ENCODE assay signal across 31 cellular contexts in genomic region chr3:195060531-195061385, GRCh38.
DNase-seq lines count a peak whose midpoint lies in the region; ATAC-seq and TF ChIP-seq lines count a peak whose summit lies in the region.
"Had no signal": no experiment of that assay in that cellular context is flagged by ENCODE, and none has a peak within 500 bp of the region (broad histone marks: within the 10 kb centered on the region; RNA-seq: fewer than 3 reads in every experiment).

No MANE protein-coding gene starts in this region.

- no peak overlapping the region for H3K4me3 ChIP-seq in lower lobe of right lung
- H3K4me3 ChIP-seq: gastroesophageal sphincter, GM12878, left lung, pancreas, stomach, tibial artery had no signal

- no peaks in the 10 kb centered on the region for H3K27me3 Mint-ChIP-seq in stimulated activated naive CD8-positive, alpha-beta T cell treated with anti-CD3 and anti-CD28 coated beads, Interleukin-15, amount 100 ng/mL, for 72 hours
- no peaks in the 10 kb centered on the region for H3K27me3 Mint-ChIP-seq in neural crest cell (ENCODE audit: low read depth)
- H3K27me3 Mint-ChIP-seq: activated CD4-positive, alpha-beta memory T cell treated with anti-CD3 and anti-CD28 coated beads, Interleukin-2, amount 10 ng/mL, durations not matched to agents 7 days and 5 days; activated naive CD8-positive, alpha-beta T cell treated with anti-CD3 and anti-CD28 coated beads, Interleukin-2, amount 10 ng/mL, durations not matched to agents 7 days and 5 days had no signal

- peak overlapping the region in 1 of 2 donors; percentile 78 for H3K27ac Mint-ChIP-seq in stimulated activated naive CD8-positive, alpha-beta T cell treated with anti-CD3 and anti-CD28 coated beads, Interleukin-15, amount 100 ng/mL, for 72 hours
- H3K27ac Mint-ChIP-seq in neural crest cell (ENCODE audit: unreplicated experiment): peak overlapping the region; percentile 27
- H3K27ac Mint-ChIP-seq: activated CD4-positive, alpha-beta memory T cell treated with anti-CD3 and anti-CD28 coated beads, Interleukin-2, amount 10 ng/mL, durations not matched to agents 7 days and 5 days; activated naive CD8-positive, alpha-beta T cell treated with anti-CD3 and anti-CD28 coated beads, Interleukin-2, amount 10 ng/mL, durations not matched to agents 7 days and 5 days; activated T-helper 2 cell treated with anti-CD3 and anti-CD28 coated beads, Interferon-gamma antibody, Interleukin-2, Interleukin-4, amounts not matched to agents 10 μg/mL and 5 μg/mL and 100 μg/mL, durations not matched to agents 14 hours and 24 hours and 36 hours; B cell; CD8-positive, alpha-beta T cell; immature natural killer cell; natural killer cell had no signal

- peaks cover 4% of the 10 kb centered on the region for H3K27me3 ChIP-seq in foreskin keratinocyte
- no peaks in the 10 kb centered on the region for H3K27me3 ChIP-seq in lower lobe of right lung (ENCODE audit: low read depth)
- H3K27me3 ChIP-seq: gastroesophageal sphincter, left lung, pancreas, stomach had no signal

- H3K9me3 ChIP-seq in lower lobe of right lung: no peaks in the 10 kb centered on the region
- H3K9me3 ChIP-seq: gastroesophageal sphincter, left lung, pancreas, stomach, tibial artery had no signal

- H3K27ac ChIP-seq in foreskin keratinocyte: no peak overlapping the region
- no peak overlapping the region for H3K27ac ChIP-seq in lower lobe of right lung
- H3K27ac ChIP-seq: gastroesophageal sphincter, left lung, pancreas, stomach, tibial artery had no signal

- H3K36me3 Mint-ChIP-seq in neural crest cell (ENCODE audit: low read depth): peaks cover 9% of the 10 kb centered on the region
- H3K36me3 Mint-ChIP-seq: CD8-positive, alpha-beta T cell; immature natural killer cell; natural killer cell had no signal

- intact Hi-C loops in left cardiac atrium (cut with DNase I) (no loop called here), lower lobe of right lung (cut with DNase I) (no loop called here)

- H3K4me3 Mint-ChIP-seq in stimulated activated naive CD8-positive, alpha-beta T cell treated with anti-CD3 and anti-CD28 coated beads, Interleukin-15, amount 100 ng/mL, for 72 hours: no peak overlapping the region
- H3K4me3 Mint-ChIP-seq in neural crest cell: no peak overlapping the region
- H3K4me3 Mint-ChIP-seq: activated CD4-positive, alpha-beta memory T cell treated with anti-CD3 and anti-CD28 coated beads, Interleukin-2, amount 10 ng/mL, durations not matched to agents 7 days and 5 days; activated naive CD8-positive, alpha-beta T cell treated with anti-CD3 and anti-CD28 coated beads, Interleukin-2, amount 10 ng/mL, durations not matched to agents 7 days and 5 days; B cell; CD8-positive, alpha-beta T cell; central memory CD8-positive, alpha-beta T cell; immature natural killer cell; natural killer cell had no signal

- DNase-seq in stimulated activated naive CD8-positive, alpha-beta T cell treated with anti-CD3 and anti-CD28 coated beads, Interleukin-15, amount 100 ng/mL, for 72 hours: no peak
- no peak for DNase-seq in stimulated activated naive CD8-positive, alpha-beta T cell treated with anti-CD3 and anti-CD28 coated beads, Interleukin-15, Interleukin-2, amounts not matched to agents 100 U/mL and 50 U/mL, for 24 hours
- peak; percentile 16 for DNase-seq in left cardiac atrium
- no peak for DNase-seq in neural crest cell (ENCODE audit: low read depth, low spot score)
- no peak for DNase-seq in foreskin keratinocyte
- no peak for DNase-seq in effector CD4-positive, alpha-beta T cell
- no peak for DNase-seq in lower lobe of right lung
- DNase-seq in DMS53 treated with DMSO at 0.1 percent for 48 hours (lab: John Stamatoyannopoulos, UW; ENCODE audit: unreplicated experiment): no peak
- DNase-seq: activated CD4-positive, alpha-beta memory T cell treated with anti-CD3 and anti-CD28 coated beads, Interleukin-2, amount 10 ng/mL, durations not matched to agents 7 days and 5 days; activated naive CD8-positive, alpha-beta T cell treated with anti-CD3 and anti-CD28 coated beads, Interleukin-2, amount 10 ng/mL, durations not matched to agents 7 days and 5 days; CD8-positive, alpha-beta T cell; dermis blood vessel endothelial cell; EL; immature natural killer cell; natural killer cell; NCI-H187; NCI-H2171 treated with DMSO at 0.1 percent for 48 hours; NCI-H524; NK-92 treated with Interleukin-12 subunit alpha and Interleukin-12 subunit beta, amount 100 ng/mL, for 24 hours; PC-3; SHP77 treated with DMSO at 0.1 percent for 48 hours; stomach had no signal

- peak; percentile 22 for ATAC-seq in stimulated activated naive CD8-positive, alpha-beta T cell treated with anti-CD3 and anti-CD28 coated beads, Interleukin-15, amount 100 ng/mL, for 72 hours
- no peak for ATAC-seq in stimulated activated naive CD8-positive, alpha-beta T cell treated with anti-CD3 and anti-CD28 coated beads, Interleukin-15, Interleukin-2, amounts not matched to agents 100 U/mL and 50 U/mL, for 24 hours
- ATAC-seq in left cardiac atrium (peak in 1 of 2 donors; percentile 17), foreskin keratinocyte (no peak), lower lobe of right lung (no peak)
- ATAC-seq: CD8-positive, alpha-beta T cell; gastroesophageal sphincter; GM12878; left lung; pancreas; PC-3; sciatic nerve had no signal

- peaks cover 0 to 3% of the 10 kb centered on the region in 2 donors for H3K9me3 Mint-ChIP-seq in stimulated activated naive CD8-positive, alpha-beta T cell treated with anti-CD3 and anti-CD28 coated beads, Interleukin-15, amount 100 ng/mL, for 72 hours
- no peaks in the 10 kb centered on the region for H3K9me3 Mint-ChIP-seq in neural crest cell
- H3K9me3 Mint-ChIP-seq: activated CD4-positive, alpha-beta memory T cell treated with anti-CD3 and anti-CD28 coated beads, Interleukin-2, amount 10 ng/mL, durations not matched to agents 7 days and 5 days; activated naive CD8-positive, alpha-beta T cell treated with anti-CD3 and anti-CD28 coated beads, Interleukin-2, amount 10 ng/mL, durations not matched to agents 7 days and 5 days; activated T-helper 2 cell treated with anti-CD3 and anti-CD28 coated beads, Interferon-gamma antibody, Interleukin-2, Interleukin-4, amounts not matched to agents 10 μg/mL and 5 μg/mL and 100 μg/mL, durations not matched to agents 14 hours and 24 hours and 36 hours; CD8-positive, alpha-beta T cell; central memory CD8-positive, alpha-beta T cell; immature natural killer cell; natural killer cell had no signal

- TF ChIP-seq CTCF in neural crest cell (conservative IDR thresholded peaks at IDR 0.05) (no peak), foreskin keratinocyte (conservative IDR thresholded peaks at IDR 0.05) (no peak), lower lobe of right lung (IDR thresholded peaks at IDR 0.05) (no peak)

- no peaks in the 10 kb centered on the region for H3K4me1 Mint-ChIP-seq in stimulated activated naive CD8-positive, alpha-beta T cell treated with anti-CD3 and anti-CD28 coated beads, Interleukin-15, amount 100 ng/mL, for 72 hours
- peaks cover 9% of the 10 kb centered on the region for H3K4me1 Mint-ChIP-seq in neural crest cell
- H3K4me1 Mint-ChIP-seq: activated CD4-positive, alpha-beta memory T cell treated with anti-CD3 and anti-CD28 coated beads, Interleukin-2, amount 10 ng/mL, durations not matched to agents 7 days and 5 days; central memory CD8-positive, alpha-beta T cell had no signal

- H3K4me1 ChIP-seq in foreskin keratinocyte (no peaks in the 10 kb centered on the region), lower lobe of right lung (no peaks in the 10 kb centered on the region)
- H3K4me1 ChIP-seq: pancreas, tibial artery had no signal

- no peaks in the 10 kb centered on the region for H3K36me3 ChIP-seq in lower lobe of right lung
- H3K36me3 ChIP-seq: gastroesophageal sphincter, left lung, pancreas, stomach, tibial artery had no signal
